ENCODE assay signal across 19 cellular contexts in genomic region chr5:80103375-80103774, GRCh38.
A peak's percentile ranks its signal among the peaks of the same experiment; 100 is the strongest.
DNase-seq lines count a peak whose midpoint lies in the region; ATAC-seq and TF ChIP-seq lines count a peak whose summit lies in the region.
"Had no signal": no experiment of that assay in that cellular context is flagged by ENCODE, and none has a peak within 500 bp of the region (broad histone marks: within the 10 kb centered on the region; RNA-seq: fewer than 3 reads in every experiment).

No MANE protein-coding gene starts in this region.

- H3K4me1 ChIP-seq in CD8-positive, alpha-beta T cell (ENCODE audit: insufficient read depth, low read length) = peaks cover 45% of the 10 kb centered on the region
- no peaks in the 10 kb centered on the region for H3K4me1 ChIP-seq in transverse colon
- H3K4me1 ChIP-seq: SJCRH30 had no signal

- TF ChIP-seq CTCF in CD8-positive, alpha-beta T cell (IDR thresholded peaks at IDR 0.05) = no peak
- no peak for TF ChIP-seq CTCF in activated CD8-positive, alpha-beta T cell treated with anti-CD3 and anti-CD28 coated beads for 36 hours (IDR thresholded peaks at IDR 0.05)
- TF ChIP-seq CTCF in nephron progenitor cell (IDR thresholded peaks at IDR 0.05) = no peak
- no peak for TF ChIP-seq CTCF in transverse colon (IDR thresholded peaks at IDR 0.05)

- POLR2A ChIA-PET in CD8-positive, alpha-beta T cell (lab: Charles Lee) = interaction anchor here (0.5 to 1.9 kb wide), 5 partner anchors 11 to 78 kb away, joined by 3 to 5 read pairs (median 4); no protein-coding TSS in a partner anchor
- POLR2A ChIA-PET in activated CD8-positive, alpha-beta T cell treated with anti-CD3 and anti-CD28 coated beads for 36 hours (lab: Charles Lee) = interaction anchor here (0.6 to 1.5 kb wide), 7 partner anchors 13 to 151 kb away, joined by 3 to 4 read pairs (median 3); no protein-coding TSS in a partner anchor

- 81 to 88% methylated on average over 5 to 6 of the region's 6 CpGs for WGBS in transverse colon (ENCODE audit: low coverage in 1 of 2), 2 donors

- H3K9me3 Mint-ChIP-seq in CD8-positive, alpha-beta T cell = no peaks in the 10 kb centered on the region
- peaks cover 3% of the 10 kb centered on the region for H3K9me3 Mint-ChIP-seq in activated CD8-positive, alpha-beta T cell treated with anti-CD3 and anti-CD28 coated beads for 36 hours
- H3K9me3 Mint-ChIP-seq in nephron progenitor cell = peaks cover 14% of the 10 kb centered on the region

- no peaks in the 10 kb centered on the region for H3K36me3 ChIP-seq in CD8-positive, alpha-beta T cell (ENCODE audit: insufficient read depth, low read length)
- H3K36me3 ChIP-seq in transverse colon = no peaks in the 10 kb centered on the region
- H3K36me3 ChIP-seq: SJCRH30 had no signal

- no peak overlapping the region for H3K27ac ChIP-seq in CD8-positive, alpha-beta T cell (ENCODE audit: low read depth, low read length)
- H3K27ac ChIP-seq in transverse colon = no peak overlapping the region
- H3K27ac ChIP-seq: SJCRH30 had no signal

- no peaks in the 10 kb centered on the region for H3K9me3 ChIP-seq in CD8-positive, alpha-beta T cell (ENCODE audit: low read length)
- no peaks in the 10 kb centered on the region for H3K9me3 ChIP-seq in transverse colon
- H3K9me3 ChIP-seq: SJCRH30 had no signal

- TF ChIP-seq POLR2A in transverse colon (IDR thresholded peaks at IDR 0.05) = no peak

- no peaks in the 10 kb centered on the region for H3K36me3 Mint-ChIP-seq in CD8-positive, alpha-beta T cell
- H3K36me3 Mint-ChIP-seq in activated CD8-positive, alpha-beta T cell treated with anti-CD3 and anti-CD28 coated beads for 36 hours (ENCODE audit: low read depth) = no peaks in the 10 kb centered on the region
- H3K36me3 Mint-ChIP-seq in nephron progenitor cell (ENCODE audit: low read depth) = peaks cover 10% of the 10 kb centered on the region

- H3K4me3 ChIP-seq in CD8-positive, alpha-beta T cell (ENCODE audit: low read depth, low read length) = no peak overlapping the region
- H3K4me3 ChIP-seq in transverse colon = no peak overlapping the region
- H3K4me3 ChIP-seq: SJCRH30 had no signal

- H3K4me1 Mint-ChIP-seq in CD8-positive, alpha-beta T cell (ENCODE audit: low read depth) = peaks cover 69% of the 10 kb centered on the region
- H3K4me1 Mint-ChIP-seq in activated CD8-positive, alpha-beta T cell treated with anti-CD3 and anti-CD28 coated beads for 36 hours (ENCODE audit: low read depth) = peaks cover 62% of the 10 kb centered on the region
- peaks cover 49% of the 10 kb centered on the region for H3K4me1 Mint-ChIP-seq in nephron progenitor cell

- CTCF ChIA-PET in CD8-positive, alpha-beta T cell (lab: Charles Lee) = interaction anchor here (0.5 to 3.1 kb wide), 6 partner anchors 8 to 55 kb away, joined by 3 to 15 read pairs (median 3); no protein-coding TSS in a partner anchor
- CTCF ChIA-PET in activated CD8-positive, alpha-beta T cell treated with anti-CD3 and anti-CD28 coated beads for 36 hours (lab: Charles Lee) = interaction anchor here (1.0 to 2.5 kb wide), 5 partner anchors 11 to 22 kb away, joined by 4 to 12 read pairs (median 5); no protein-coding TSS in a partner anchor

- in situ Hi-C loops in transverse colon (cut with MboI; ENCODE audit: low pct_ligation_motif_present in 1 of 4, low pct_unique_long_range_greater_than_20kb in 1 of 4, low sequenced_read_pairs in 3 of 4) = no loop called here

- intact Hi-C loops in CD8-positive, alpha-beta T cell (cut with DNase I, micrococcal nuclease) = no loop called here
- intact Hi-C loops in activated CD8-positive, alpha-beta T cell treated with anti-CD3 and anti-CD28 coated beads for 36 hours (cut with micrococcal nuclease) = no loop called here
- intact Hi-C loops in transverse colon (cut with DNase I; ENCODE audit: low total_unique reads) = no loop called here

- no peak for ATAC-seq in CD8-positive, alpha-beta T cell
- ATAC-seq in activated CD8-positive, alpha-beta T cell treated with anti-CD3 and anti-CD28 coated beads for 36 hours = peak; percentile 46
- no peak for ATAC-seq in GM19023 (IDR thresholded peaks at IDR 0.05; ENCODE audit: unreplicated experiment)

- no peaks in the 10 kb centered on the region for H3K27me3 Mint-ChIP-seq in CD8-positive, alpha-beta T cell (ENCODE audit: low read depth)
- H3K27me3 Mint-ChIP-seq in activated CD8-positive, alpha-beta T cell treated with anti-CD3 and anti-CD28 coated beads for 36 hours = no peaks in the 10 kb centered on the region
- H3K27me3 Mint-ChIP-seq in nephron progenitor cell (ENCODE audit: low read depth, poor library complexity) = peaks cover 3% of the 10 kb centered on the region
- H3K27me3 Mint-ChIP-seq: CD4-positive, CD25-positive, alpha-beta regulatory T cell had no signal

- peak; percentile 17 for DNase-seq in NCI-H2171 treated with DMSO at 0.1 percent for 48 hours (lab: John Stamatoyannopoulos, UW)
- no peak for DNase-seq in NCI-H2171 (lab: John Stamatoyannopoulos, UW)
- peak in 1 of 7 experiments; percentile 32 for DNase-seq in CD8-positive, alpha-beta T cell
- no peak for DNase-seq in activated CD8-positive, alpha-beta T cell treated with anti-CD3 and anti-CD28 coated beads for 36 hours
- DNase-seq in nephron progenitor cell = no peak
- DNase-seq in DMS153 (lab: John Stamatoyannopoulos, UW) = no peak
- DNase-seq in transverse colon = no peak
- DNase-seq: CD4-positive, CD25-positive, alpha-beta regulatory T cell; EL; HCEC 1CT; NCI-H1436 treated with DMSO at 0.1 percent for 48 hours; NCI-H2081; NCI-H345; NCI-H526 treated with DMSO at 0.1 percent for 48 hours; NK-92 treated with Interleukin-12 subunit alpha and Interleukin-12 subunit beta, amount 100 ng/mL, for 24 hours; OCI-M1; RPMI8226; SJCRH30 had no signal

- H3K27me3 ChIP-seq in CD8-positive, alpha-beta T cell (ENCODE audit: insufficient read depth, low read length) = no peaks in the 10 kb centered on the region
- no peaks in the 10 kb centered on the region for H3K27me3 ChIP-seq in transverse colon
- H3K27me3 ChIP-seq: SJCRH30 had no signal

- peak overlapping the region; percentile 44 for H3K4me3 Mint-ChIP-seq in CD8-positive, alpha-beta T cell
- no peak overlapping the region for H3K4me3 Mint-ChIP-seq in activated CD8-positive, alpha-beta T cell treated with anti-CD3 and anti-CD28 coated beads for 36 hours
- H3K4me3 Mint-ChIP-seq in nephron progenitor cell = no peak overlapping the region
- H3K4me3 Mint-ChIP-seq: CD4-positive, CD25-positive, alpha-beta regulatory T cell had no signal

- H3K27ac Mint-ChIP-seq in CD8-positive, alpha-beta T cell = peak overlapping the region; percentile 85
- peak overlapping the region; percentile 47 for H3K27ac Mint-ChIP-seq in activated CD8-positive, alpha-beta T cell treated with anti-CD3 and anti-CD28 coated beads for 36 hours
- H3K27ac Mint-ChIP-seq in nephron progenitor cell = peak overlapping the region; percentile 79

- TF ChIP-seq EP300 in transverse colon (IDR thresholded peaks at IDR 0.05; ENCODE audit: low read depth) = no peak
